1 cellular context compared by ENCODE assay signal in the genomic region with DNA sequence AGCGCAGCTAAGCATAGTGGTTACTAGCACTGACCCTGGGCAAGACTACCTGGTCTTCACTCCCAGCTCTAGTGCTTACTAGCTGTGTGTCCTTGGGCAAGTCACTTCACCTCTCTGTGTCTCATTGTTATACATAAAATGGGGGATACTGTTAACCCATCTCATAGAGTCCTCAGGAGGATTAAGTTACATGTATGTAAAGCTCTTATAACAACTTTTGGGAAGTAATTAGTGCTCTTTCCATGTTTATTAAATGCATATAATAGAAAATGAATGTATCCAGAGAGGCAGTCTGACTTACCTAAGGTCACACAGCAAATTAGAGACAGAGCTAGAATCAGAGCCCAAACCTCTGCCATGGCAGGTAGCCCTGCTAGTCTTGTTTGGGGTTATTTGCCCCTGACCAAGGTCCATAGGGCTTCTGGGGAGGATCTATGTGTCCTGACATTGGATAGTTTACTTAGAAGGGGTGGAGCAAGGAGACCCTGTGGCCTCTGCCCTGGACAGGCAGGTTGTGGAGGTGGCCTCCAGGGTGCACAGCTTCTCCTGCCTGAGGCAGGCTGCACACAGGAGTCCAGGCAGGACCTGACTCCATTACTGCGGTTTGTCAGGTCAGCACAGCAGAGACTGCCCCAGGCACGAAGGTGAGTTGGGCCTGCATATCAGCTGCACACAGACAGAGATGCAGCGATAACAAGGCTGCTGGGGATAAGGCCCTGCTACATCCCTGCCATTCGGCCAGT.
TF ChIP-seq lines count a peak whose summit lies in the region.

No MANE protein-coding gene starts in this region.

TF ChIP-seq in K562, 482 proteins besides CTCF, POLR2A, EP300 and RAD21 (continued from another document):
- TF ChIP-seq ZBTB9 (CRISPR knock-in tag; IDR thresholded peaks at IDR 0.05): no peak
- TF ChIP-seq FOXK1 (CRISPR knock-in tag; IDR thresholded peaks at IDR 0.05; ENCODE audit: borderline replicate concordance): no peak
- TF ChIP-seq CAMTA2 (CRISPR knock-in tag; conservative IDR thresholded peaks at IDR 0.05): no peak
- peak; percentile 59 to 80; a peak in 3 of 4 replicates for TF ChIP-seq KDM1A (IDR thresholded peaks at IDR 0.05)
- TF ChIP-seq ZNF23 (CRISPR knock-in tag; IDR thresholded peaks at IDR 0.05): no peak
- no peak for TF ChIP-seq RBM22 (IDR thresholded peaks at IDR 0.05; ENCODE audit: low read depth, low read length, poor library complexity, severe bottlenecking)
- no peak for TF ChIP-seq ZNF277 (CRISPR knock-in tag; IDR thresholded peaks at IDR 0.05; ENCODE audit: borderline replicate concordance)
- no peak for TF ChIP-seq CBX5 (IDR thresholded peaks at IDR 0.05; ENCODE audit: borderline replicate concordance, low read depth)
- no peak for TF ChIP-seq NBN (IDR thresholded peaks at IDR 0.05; ENCODE audit: low read depth)
- 0 out of 2 replicates have a peak, but pooled peaks have one; percentile 26 for TF ChIP-seq FOSL1 (tag; conservative IDR thresholded peaks at IDR 0.05)
- TF ChIP-seq SMAD4 (CRISPR knock-in tag; conservative IDR thresholded peaks at IDR 0.05): no peak
- TF ChIP-seq ZNF274 (IDR thresholded peaks at IDR 0.05; ENCODE audit: borderline replicate concordance, low read depth, low read length): no peak
- no peak for TF ChIP-seq PTRF (tag; IDR thresholded peaks at IDR 0.05)
- no peak for TF ChIP-seq KAT7 (CRISPR knock-in tag; IDR thresholded peaks at IDR 0.05; ENCODE audit: borderline replicate concordance)
- peak; percentile 74; the same call in 1 of the 2 replicates for TF ChIP-seq ADNP (tag; IDR thresholded peaks at IDR 0.05)
- TF ChIP-seq RHOXF2B (CRISPR knock-in tag; conservative IDR thresholded peaks at IDR 0.05): no peak
- 0 out of 2 replicates have a peak, but pooled peaks have one; percentile 17 for TF ChIP-seq NFIC (IDR thresholded peaks at IDR 0.05)
TF ChIP-seq in K562: peak in this region for 46.
